ENCODE assay signal across 8 cellular contexts in the genomic region with DNA sequence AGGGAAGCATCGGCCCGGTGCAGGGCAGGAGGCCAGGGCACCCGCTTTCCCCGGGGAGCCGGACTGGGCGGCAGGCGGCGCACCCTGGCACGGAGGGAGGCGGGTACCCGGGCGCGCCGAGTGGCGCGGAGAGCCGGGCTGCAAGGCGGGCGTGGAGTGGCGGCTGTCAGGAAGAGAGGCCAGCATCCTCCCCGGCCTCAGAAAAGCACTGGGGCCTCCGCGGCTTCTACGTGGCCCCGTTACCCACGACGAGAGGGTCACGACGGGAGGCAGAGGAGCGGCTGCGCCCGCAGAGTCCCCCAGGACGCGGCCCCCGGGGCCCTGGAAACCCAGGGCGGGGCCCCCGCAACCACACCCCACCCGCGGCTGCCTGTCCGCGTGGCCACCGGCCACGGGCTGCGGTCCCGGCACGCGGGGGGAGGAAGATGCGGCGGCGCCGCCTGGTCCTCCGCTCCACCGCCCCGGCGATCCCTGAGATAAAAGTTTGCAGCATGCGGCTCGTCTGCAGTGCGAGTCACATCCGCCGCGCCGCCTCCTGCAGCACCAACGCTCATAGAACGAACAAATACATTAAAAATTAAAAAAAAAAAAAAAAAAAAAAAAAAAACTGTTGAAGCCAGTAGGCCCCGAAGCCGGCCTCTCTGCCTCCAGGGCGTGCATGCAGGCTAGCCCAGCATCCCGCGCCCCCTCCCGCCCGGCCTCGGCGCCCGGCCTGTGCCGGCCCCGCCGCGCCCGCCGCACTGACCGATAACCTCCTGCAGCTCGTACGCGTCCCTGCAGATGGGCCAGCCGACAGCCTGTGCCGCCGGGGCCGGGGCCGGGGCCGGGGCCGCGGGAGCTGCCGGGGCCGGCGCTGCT. TPM values are rescaled to one million over a fixed set of nuclear protein-coding genes. Genes with fewer than 3 reads are reported as not detected.
DNase-seq lines count a peak whose midpoint lies in the region; ATAC-seq and TF ChIP-seq lines count a peak whose summit lies in the region.

No MANE protein-coding gene starts in this region.

- H3K4me1 Mint-ChIP-seq in neural crest cell = peaks cover 28% of the 10 kb centered on the region

- intact Hi-C loops in stomach (cut with DNase I; ENCODE audit: low total_unique reads) = no loop called here

- no peaks in the 10 kb centered on the region for H3K9me3 ChIP-seq in stomach

- peaks cover 23% of the 10 kb centered on the region for H3K27me3 Mint-ChIP-seq in neural crest cell (ENCODE audit: low read depth)

- no peaks in the 10 kb centered on the region for H3K27me3 ChIP-seq in stomach

- H3K4me3 ChIP-seq in fibroblast of villous mesenchyme (ENCODE audit: low read depth, low read length) (peak overlapping the region; percentile 82), stomach (peak overlapping the region; percentile 78 to 84 (median 82))

- H3K27ac ChIP-seq in C4-2B = peak overlapping the region; percentile 99
- H3K27ac ChIP-seq in stomach = peak overlapping the region; percentile 88 to 96 (median 92)

- no peak for TF ChIP-seq EP300 in stomach (IDR thresholded peaks at IDR 0.05)

- no peak overlapping the region for H3K27ac Mint-ChIP-seq in neural crest cell (ENCODE audit: unreplicated experiment)

- peaks cover 30 to 59% (median 45%) of the 10 kb centered on the region in 4 donors for H3K4me1 ChIP-seq in stomach

- DNase-seq in GM19240 (ENCODE audit: insufficient read length, low spot score) (peak; percentile 19), RKO (ENCODE audit: low spot score) (peak; percentile 78), fibroblast of villous mesenchyme (ENCODE audit: low read depth) (peak; percentile 67), neural crest cell (ENCODE audit: low read depth, low spot score) (peak; percentile 47), stomach (peak; percentile 87)
- peak; percentile 93 for DNase-seq in activated effector memory CD4-positive, alpha-beta T cell treated with anti-CD3 and anti-CD28 coated beads, Interleukin-2, amount 50 U/mL, for 16 hours

- H3K36me3 Mint-ChIP-seq in neural crest cell (ENCODE audit: low read depth) = peaks cover 2% of the 10 kb centered on the region

- ATAC-seq in HG03439 (IDR thresholded peaks at IDR 0.05; ENCODE audit: unreplicated experiment) = peak; percentile 56

- no peaks in the 10 kb centered on the region for H3K9me3 Mint-ChIP-seq in neural crest cell

- H3K36me3 ChIP-seq in stomach = no peaks in the 10 kb centered on the region

- TF ChIP-seq POLR2A in stomach (IDR thresholded peaks at IDR 0.05) = no peak

- H3K4me3 Mint-ChIP-seq in neural crest cell = peak overlapping the region; percentile 95

- 0 to 1% (median 0%) methylated on average over 49 to 95 of the region's 95 CpGs for WGBS in stomach, 5 donors

- TF ChIP-seq CTCF in C4-2B (conservative IDR thresholded peaks at IDR 0.05) (peak; percentile 39), fibroblast of villous mesenchyme (IDR thresholded peaks at IDR 0.05; ENCODE audit: insufficient read depth, low read depth, low read length) (peak; percentile 50), neural crest cell (conservative IDR thresholded peaks at IDR 0.05) (no peak), stomach (IDR thresholded peaks at IDR 0.05) (peak in 4 of 7 experiments; percentile 13 to 50 (median 25))

RNA-seq across cellular contexts. Expression of a gene that starts 0.7 kb away (rescaled TPM):
- total RNA-seq in fibroblast of villous mesenchyme (15.5 and 27.2 TPM in 2 replicates), neural crest cell (26.5 and 28.2 TPM in 2 replicates), stomach (10 to 100 TPM; 29.8 to 60.7 (median 44.1) TPM)
- 10 to 100 TPM; 18.3 to 35.7 (median 30.4) TPM for polyA plus RNA-seq in stomach

Comparison
In these comparisons a context has a peak if more than half of its experiments do, and no peak if none do; other contexts are left out.
1. Peak in every context shown above with its lines: DNase-seq, ATAC-seq, H3K4me3 ChIP-seq and H3K27ac ChIP-seq.
2. DNase-seq: peak in every context shown above with its lines; median percentile 93 in activated effector memory CD4-positive, alpha-beta T cell treated with anti-CD3 and anti-CD28 coated beads, Interleukin-2, amount 50 U/mL, for 16 hours; 87 in stomach; 78 in RKO; 67 in fibroblast of villous mesenchyme; 47 in neural crest cell; 19 in GM19240.